Comparison of ENCODE assay signal across 8 cellular contexts in genomic region chr5:181217111-181217804, GRCh38. TPM values are rescaled to one million over a fixed set of nuclear protein-coding genes. Genes with fewer than 3 reads are reported as not detected.
DNase-seq lines count a peak whose midpoint lies in the region; ATAC-seq and TF ChIP-seq lines count a peak whose summit lies in the region.

No MANE protein-coding gene starts in this region.

- H3K4me1 Mint-ChIP-seq in CD8-positive, alpha-beta T cell (ENCODE audit: low read depth), result peaks cover 46% of the 10 kb centered on the region
- H3K4me1 Mint-ChIP-seq in T-cell, result peaks cover 39 to 60% (median 47%) of the 10 kb centered on the region in 3 donors
- H3K4me1 Mint-ChIP-seq in stimulated activated naive B cell treated with anti-CD40 and anti-IgM and Interleukin-4, amounts not matched to agents 10 μg/mL and 1 μg/mL and 100 μg/mL, for 72 hours, result peaks cover 38% of the 10 kb centered on the region in 2 donors

- POLR2A ChIA-PET in CD8-positive, alpha-beta T cell (lab: Charles Lee), result interaction anchor here (1.1 to 2.4 kb wide), 4 partner anchors 10 to 32 kb away, joined by 4 to 15 read pairs (median 8); no protein-coding TSS in a partner anchor
- POLR2A ChIA-PET in T-cell (lab: Charles Lee), result no interaction called here

- peak overlapping the region; percentile 97 for H3K4me3 Mint-ChIP-seq in CD8-positive, alpha-beta T cell
- peak overlapping the region; percentile 89 to 91 (median 89) for H3K4me3 Mint-ChIP-seq in T-cell
- H3K4me3 Mint-ChIP-seq in stimulated activated naive B cell treated with anti-CD40 and anti-IgM and Interleukin-4, amounts not matched to agents 10 μg/mL and 1 μg/mL and 100 μg/mL, for 72 hours, result peak overlapping the region; percentile 82 to 89

- CTCF ChIA-PET in CD8-positive, alpha-beta T cell (lab: Charles Lee), result interaction anchor here (0.8 to 1.0 kb wide), 2 partner anchors 9 to 43 kb away, joined by 3 read pairs; no protein-coding TSS in a partner anchor
- CTCF ChIA-PET in T-cell (lab: Charles Lee), result interaction anchor here in 1 of 2 donors (1.5 kb wide), 1 partner anchor 10 kb away, joined by 7 read pairs; no protein-coding TSS in a partner anchor

- TF ChIP-seq CTCF in CD8-positive, alpha-beta T cell (IDR thresholded peaks at IDR 0.05), result no peak
- TF ChIP-seq CTCF in choroid plexus epithelial cell (conservative IDR thresholded peaks at IDR 0.05; ENCODE audit: low read depth, low read length) (peak; percentile 5), lower lobe of right lung (IDR thresholded peaks at IDR 0.05) (no peak)

- DNase-seq in CD8-positive, alpha-beta T cell, result peak in 6 of 7 experiments; percentile 43 to 81 (median 66)
- DNase-seq in T-cell, result peak; percentile 35 to 71 (median 56)
- DNase-seq in choroid plexus epithelial cell (ENCODE audit: low read depth), result peak; percentile 60
- peak; percentile 61 for DNase-seq in lower lobe of right lung
- peak; percentile 50 for DNase-seq in stimulated activated naive B cell treated with anti-CD40 and anti-IgM and Interleukin-4, amounts not matched to agents 10 μg/mL and 1 μg/mL and 100 μg/mL, for 72 hours
- DNase-seq in NCI-H1417 (lab: John Stamatoyannopoulos, UW), result no peak
- no peak for DNase-seq in NCI-H2171 (lab: John Stamatoyannopoulos, UW)

- peak overlapping the region; percentile 44 for H3K27ac ChIP-seq in CD8-positive, alpha-beta T cell (ENCODE audit: low read depth, low read length)
- H3K27ac ChIP-seq in lower lobe of right lung, result peak overlapping the region; percentile 54

- H3K27ac Mint-ChIP-seq in CD8-positive, alpha-beta T cell, result peak overlapping the region; percentile 96
- H3K27ac Mint-ChIP-seq in T-cell, result peak overlapping the region; percentile 89 to 94
- H3K27ac Mint-ChIP-seq in stimulated activated naive B cell treated with anti-CD40 and anti-IgM and Interleukin-4, amounts not matched to agents 10 μg/mL and 1 μg/mL and 100 μg/mL, for 72 hours, result peak overlapping the region; percentile 97

- H3K4me3 ChIP-seq in CD8-positive, alpha-beta T cell (ENCODE audit: low read depth, low read length), result peak overlapping the region; percentile 61
- H3K4me3 ChIP-seq in choroid plexus epithelial cell (ENCODE audit: low read depth, low read length), result peak overlapping the region; percentile 49
- peak overlapping the region; percentile 55 for H3K4me3 ChIP-seq in lower lobe of right lung

- H3K27me3 Mint-ChIP-seq in CD8-positive, alpha-beta T cell (ENCODE audit: low read depth), result no peaks in the 10 kb centered on the region
- H3K27me3 Mint-ChIP-seq in T-cell, result peaks cover 0 to 6% of the 10 kb centered on the region in 2 donors
- H3K27me3 Mint-ChIP-seq in stimulated activated naive B cell treated with anti-CD40 and anti-IgM and Interleukin-4, amounts not matched to agents 10 μg/mL and 1 μg/mL and 100 μg/mL, for 72 hours, result peaks cover 6 to 8% of the 10 kb centered on the region in 2 donors

- peak; percentile 37 for ATAC-seq in CD8-positive, alpha-beta T cell
- ATAC-seq in HG02642 (IDR thresholded peaks at IDR 0.05; ENCODE audit: poor library complexity, unreplicated experiment) (peak; percentile 22), T-cell (replicated peaks in 1 of 4) (peak; percentile 26 to 39 (median 31)), lower lobe of right lung (peak; percentile 40 to 44)
- peak; percentile 25 to 34 for ATAC-seq in stimulated activated naive B cell treated with anti-CD40 and anti-IgM and Interleukin-4, amounts not matched to agents 10 μg/mL and 1 μg/mL and 100 μg/mL, for 72 hours (replicated peaks)

- peaks cover 26% of the 10 kb centered on the region for H3K4me1 ChIP-seq in CD8-positive, alpha-beta T cell (ENCODE audit: insufficient read depth, low read length)
- peaks cover 40% of the 10 kb centered on the region for H3K4me1 ChIP-seq in lower lobe of right lung

- H3K9me3 ChIP-seq in CD8-positive, alpha-beta T cell (ENCODE audit: low read length), result no peaks in the 10 kb centered on the region
- H3K9me3 ChIP-seq in lower lobe of right lung, result no peaks in the 10 kb centered on the region

- H3K9me3 Mint-ChIP-seq in CD8-positive, alpha-beta T cell, result no peaks in the 10 kb centered on the region
- no peaks in the 10 kb centered on the region for H3K9me3 Mint-ChIP-seq in T-cell
- peaks cover 5% of the 10 kb centered on the region in 2 donors for H3K9me3 Mint-ChIP-seq in stimulated activated naive B cell treated with anti-CD40 and anti-IgM and Interleukin-4, amounts not matched to agents 10 μg/mL and 1 μg/mL and 100 μg/mL, for 72 hours

- no peaks in the 10 kb centered on the region for H3K36me3 ChIP-seq in CD8-positive, alpha-beta T cell (ENCODE audit: insufficient read depth, low read length)
- no peaks in the 10 kb centered on the region for H3K36me3 ChIP-seq in lower lobe of right lung

- intact Hi-C loops in CD8-positive, alpha-beta T cell (cut with DNase I, micrococcal nuclease), result loop anchor here (1.0 to 2.0 kb wide), 4 partner anchors 10 to 58 kb away; partner anchors contain the start of gene TRIM52 (in 1 of the 2)
- intact Hi-C loops in lower lobe of right lung (cut with DNase I), result no loop called here

- peaks cover 4% of the 10 kb centered on the region for H3K36me3 Mint-ChIP-seq in CD8-positive, alpha-beta T cell
- H3K36me3 Mint-ChIP-seq in T-cell, result peaks cover 4% of the 10 kb centered on the region
- peaks cover 4 to 15% of the 10 kb centered on the region in 2 donors for H3K36me3 Mint-ChIP-seq in stimulated activated naive B cell treated with anti-CD40 and anti-IgM and Interleukin-4, amounts not matched to agents 10 μg/mL and 1 μg/mL and 100 μg/mL, for 72 hours

- H3K27me3 ChIP-seq in CD8-positive, alpha-beta T cell (ENCODE audit: insufficient read depth, low read length), result no peaks in the 10 kb centered on the region
- no peaks in the 10 kb centered on the region for H3K27me3 ChIP-seq in lower lobe of right lung (ENCODE audit: low read depth)

RNA-seq across cellular contexts. Expression of gene TRIM41, which starts 5.8 kb away (rescaled TPM):
- 10 to 100 TPM; 20.9 to 22.2 TPM for total RNA-seq in CD8-positive, alpha-beta T cell
- 10 to 100 TPM; 32.2 to 46.2 (median 36.7) TPM for total RNA-seq in T-cell
- total RNA-seq in lower lobe of right lung, result 29.1 TPM

RNA-seq across cellular contexts. Expression of gene TRIM7, which starts 12.3 kb away (rescaled TPM):
- total RNA-seq in CD8-positive, alpha-beta T cell, result under 1 TPM; 0.72 to 0.95 TPM
- 1 to 10 TPM; 1.6 to 3.1 (median 3.0) TPM for total RNA-seq in T-cell
- 4.3 TPM for total RNA-seq in lower lobe of right lung

RNA-seq across cellular contexts. Expression of gene RACK1, which starts 26.4 kb away (rescaled TPM):
- 1,000 to 10,000 TPM; 2,370 to 2,438 TPM for total RNA-seq in CD8-positive, alpha-beta T cell
- total RNA-seq in T-cell, result 1,000 to 10,000 TPM; 2,132 to 2,437 (median 2,230) TPM
- total RNA-seq in lower lobe of right lung, result 1,202 TPM

RNA-seq across cellular contexts. Expression of gene TRIM52, which starts 43.7 kb away (rescaled TPM):
- total RNA-seq in CD8-positive, alpha-beta T cell, result 10 to 100 TPM; 23.7 to 28.8 TPM
- total RNA-seq in T-cell (10 to 100 TPM; 42.9 to 56.9 (median 54.0) TPM), lower lobe of right lung (20.8 TPM)

Comparison
In these comparisons a context has a peak if more than half of its experiments do, and no peak if none do; other contexts are left out.
1. DNase-seq: peak in CD8-positive, alpha-beta T cell (6 of 7), T-cell (34 of 34), choroid plexus epithelial cell (single experiment), lower lobe of right lung (single experiment) and stimulated activated naive B cell treated with anti-CD40 and anti-IgM and Interleukin-4, amounts not matched to agents 10 μg/mL and 1 μg/mL and 100 μg/mL, for 72 hours (single experiment); none in NCI-H1417 (0 of 3) and NCI-H2171 (single experiment).
2. Peak in every context shown above with its lines, with median percentiles within 50 percentile points of each other: ATAC-seq, H3K4me3 ChIP-seq, H3K27ac Mint-ChIP-seq and H3K4me3 Mint-ChIP-seq.